16 cellular contexts compared by ENCODE assay signal in the genomic region with DNA sequence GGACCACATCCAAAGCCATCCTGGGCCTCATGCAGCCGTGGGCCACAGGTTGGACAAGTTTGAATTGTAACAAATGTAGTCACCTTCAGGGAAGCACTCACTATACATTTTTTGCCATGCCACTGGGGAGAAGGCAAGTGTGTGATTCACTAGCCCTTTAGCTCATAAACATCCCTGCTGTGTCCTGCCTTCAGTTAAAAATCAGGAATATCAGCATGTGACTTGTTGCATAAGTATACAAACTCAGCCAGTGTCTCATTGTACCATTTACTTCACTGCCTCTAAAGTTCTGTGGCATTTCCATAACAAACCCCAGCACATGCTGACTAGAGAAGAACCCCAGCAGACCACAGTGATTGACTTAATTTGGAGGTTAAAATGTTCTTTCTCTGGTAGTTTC.
DNase-seq lines count a peak whose midpoint lies in the region; ATAC-seq and TF ChIP-seq lines count a peak whose summit lies in the region.
"Had no signal": no experiment of that assay in that cellular context is flagged by ENCODE, and none has a peak within 500 bp of the region (broad histone marks: within the 10 kb centered on the region; RNA-seq: fewer than 3 reads in every experiment).

No MANE protein-coding gene starts in this region.

- ATAC-seq in GM18858 (IDR thresholded peaks at IDR 0.05; ENCODE audit: unreplicated experiment), result no peak
- ATAC-seq in HG03571 (IDR thresholded peaks at IDR 0.05; ENCODE audit: unreplicated experiment), result no peak
- ATAC-seq: naive thymus-derived CD8-positive, alpha-beta T cell had no signal

- no peaks in the 10 kb centered on the region for H3K36me3 ChIP-seq in NT2/D1 (ENCODE audit: insufficient read depth, insufficient read length, low read length)
- H3K36me3 ChIP-seq in esophagus muscularis mucosa, result no peaks in the 10 kb centered on the region

- H3K4me1 ChIP-seq in NT2/D1 (ENCODE audit: insufficient read depth, insufficient read length) (no peaks in the 10 kb centered on the region), esophagus muscularis mucosa (peaks cover 0 to 12% (median 8%) of the 10 kb centered on the region in 4 donors)

- H3K4me1 Mint-ChIP-seq in mesothelial cell of epicardium, result peaks cover 54% of the 10 kb centered on the region

- H3K27ac Mint-ChIP-seq in mesothelial cell of epicardium, result peak overlapping the region; percentile 85
- H3K27ac Mint-ChIP-seq: dendritic cell treated with granulocyte-macrophage colony-stimulating factor and Interleukin-4, amounts not matched to agents 40 ng/mL and 50 ng/mL, for 4 days; naive thymus-derived CD8-positive, alpha-beta T cell; stimulated activated naive CD8-positive, alpha-beta T cell treated with anti-CD3 and anti-CD28 coated beads, Interleukin-15, Interleukin-2, amounts not matched to agents 100 ng/mL and 50 ng/mL, for 24 hours had no signal

- H3K36me3 Mint-ChIP-seq in mesothelial cell of epicardium, result peaks cover 3% of the 10 kb centered on the region
- H3K36me3 Mint-ChIP-seq: naive thymus-derived CD8-positive, alpha-beta T cell had no signal

- H3K27me3 ChIP-seq in NT2/D1 (ENCODE audit: insufficient read depth, insufficient read length), result no peaks in the 10 kb centered on the region
- H3K27me3 ChIP-seq in esophagus muscularis mucosa, result no peaks in the 10 kb centered on the region

- no peaks in the 10 kb centered on the region for H3K9me3 ChIP-seq in NT2/D1 (ENCODE audit: insufficient read depth, low read length)
- H3K9me3 ChIP-seq in esophagus muscularis mucosa, result no peaks in the 10 kb centered on the region

- H3K27ac ChIP-seq in esophagus muscularis mucosa (replicated peaks in 1 of 4), result peak overlapping the region; percentile 32 to 54 (median 42)

- TF ChIP-seq CTCF in AG10803 (conservative IDR thresholded peaks at IDR 0.05; ENCODE audit: low read length) (no peak), esophagus muscularis mucosa (IDR thresholded peaks at IDR 0.05) (no peak), mesothelial cell of epicardium (IDR thresholded peaks at IDR 0.05; ENCODE audit: unreplicated experiment) (no peak)

- no peak overlapping the region for H3K4me3 Mint-ChIP-seq in mesothelial cell of epicardium
- H3K4me3 Mint-ChIP-seq: dendritic cell treated with granulocyte-macrophage colony-stimulating factor and Interleukin-4, amounts not matched to agents 40 ng/mL and 50 ng/mL, for 4 days; naive thymus-derived CD8-positive, alpha-beta T cell; stimulated activated naive CD8-positive, alpha-beta T cell treated with anti-CD3 and anti-CD28 coated beads, Interleukin-15, Interleukin-2, amounts not matched to agents 100 ng/mL and 50 ng/mL, for 24 hours had no signal

- no peak for TF ChIP-seq POLR2A in esophagus muscularis mucosa (IDR thresholded peaks at IDR 0.05; ENCODE audit: low read depth)

- no peak for TF ChIP-seq EP300 in esophagus muscularis mucosa (IDR thresholded peaks at IDR 0.05)

- H3K9me3 Mint-ChIP-seq in mesothelial cell of epicardium, result peaks cover 14% of the 10 kb centered on the region
- H3K9me3 Mint-ChIP-seq: dendritic cell treated with granulocyte-macrophage colony-stimulating factor and Interleukin-4, amounts not matched to agents 40 ng/mL and 50 ng/mL, for 4 days; naive thymus-derived CD8-positive, alpha-beta T cell; stimulated activated naive CD8-positive, alpha-beta T cell treated with anti-CD3 and anti-CD28 coated beads, Interleukin-15, Interleukin-2, amounts not matched to agents 100 ng/mL and 50 ng/mL, for 24 hours had no signal

- peak; percentile 82 for DNase-seq in AG10803 (ENCODE audit: low read depth)
- peak; percentile 74 for DNase-seq in NT2/D1 (ENCODE audit: low read depth, low spot score)
- DNase-seq in esophagus muscularis mucosa (ENCODE audit: extremely low spot score), result no peak
- no peak for DNase-seq in mesothelial cell of epicardium (ENCODE audit: low spot score in 2 of 2, unreplicated experiment in 2 of 2)
- no peak for DNase-seq in stimulated activated naive CD4-positive, alpha-beta T cell treated with Interleukin-2 at 50 U/mL for 16 hours (lab: John Stamatoyannopoulos, UW)
- no peak for DNase-seq in putamen (ENCODE audit: low spot score)
- DNase-seq: activated CD4-positive, CD25-positive, alpha-beta regulatory T cell treated with anti-CD3 and anti-CD28 coated beads, Interleukin-2, amount 50 U/mL, for 72 hours; activated effector memory CD4-positive, alpha-beta T cell treated with anti-CD3 and anti-CD28 coated beads, Interleukin-2, amount 50 U/mL, for 16 hours; C1 segment of cervical spinal cord; naive thymus-derived CD8-positive, alpha-beta T cell; NCI-H1105 treated with DMSO at 0.1 percent for 48 hours; NCI-H748 treated with DMSO at 0.1 percent for 48 hours had no signal

- intact Hi-C loops in esophagus muscularis mucosa (cut with DNase I), result no loop called here

- H3K4me3 ChIP-seq in AG10803 (ENCODE audit: low read length) (no peak overlapping the region), NT2/D1 (ENCODE audit: insufficient read length, low read depth) (no peak overlapping the region), esophagus muscularis mucosa (no peak overlapping the region)

- no peak overlapping the region for H3K9ac ChIP-seq in NT2/D1 (ENCODE audit: insufficient read length, low read depth)

- WGBS in esophagus muscularis mucosa, result 54% methylated on average over 1 of the region's 1 CpG

- H3K27me3 Mint-ChIP-seq in mesothelial cell of epicardium (ENCODE audit: low read depth), result no peaks in the 10 kb centered on the region
- H3K27me3 Mint-ChIP-seq: dendritic cell treated with granulocyte-macrophage colony-stimulating factor and Interleukin-4, amounts not matched to agents 40 ng/mL and 50 ng/mL, for 4 days; naive thymus-derived CD8-positive, alpha-beta T cell; stimulated activated naive CD8-positive, alpha-beta T cell treated with anti-CD3 and anti-CD28 coated beads, Interleukin-15, Interleukin-2, amounts not matched to agents 100 ng/mL and 50 ng/mL, for 24 hours had no signal

Comparison
In these comparisons a context has a peak if more than half of its experiments do, and no peak if none do; other contexts are left out.
1. DNase-seq: peak in AG10803 (single experiment) and NT2/D1 (single experiment); none in esophagus muscularis mucosa (single experiment), mesothelial cell of epicardium (0 of 2), stimulated activated naive CD4-positive, alpha-beta T cell treated with Interleukin-2 at 50 U/mL for 16 hours (single experiment) and putamen (single experiment).